Comparison of ENCODE assay signal across 17 cellular contexts in genomic region chr4:109798866-109799265, GRCh38. TPM values are rescaled to one million over a fixed set of nuclear protein-coding genes. Genes with fewer than 3 reads are reported as not detected.
A peak's percentile ranks its signal among the peaks of the same experiment; 100 is the strongest.
DNase-seq lines count a peak whose midpoint lies in the region; ATAC-seq, FAIRE-seq and TF ChIP-seq lines count a peak whose summit lies in the region.
"Had no signal": no experiment of that assay in that cellular context is flagged by ENCODE, and none has a peak within 500 bp of the region (broad histone marks: within the 10 kb centered on the region; RNA-seq: fewer than 3 reads in every experiment).

No MANE protein-coding gene starts in this region.

- H3K9me1 ChIP-seq in K562 (ENCODE audit: control insufficient read depth, insufficient read depth, low read length) = no peaks in the 10 kb centered on the region

- H3K27ac ChIP-seq in HCT116 (ENCODE audit: low read depth, low read length) = no peak overlapping the region
- H3K27ac ChIP-seq in K562 (ENCODE audit: extremely low read depth, low read depth, low read length) = no peak overlapping the region
- H3K27ac ChIP-seq: RWPE1, SJCRH30 had no signal

- CTCF ChIA-PET in HCT116 (lab: Charles Lee) (interaction anchor here (1.4 kb wide), 1 partner anchor 368 kb away, joined by 3 read pairs; no protein-coding TSS in a partner anchor), K562 (lab: Yijun Ruan, JAX; ENCODE audit: low intra/inter-chr PET ratio) (no interaction called here)

- no peaks in the 10 kb centered on the region for H3K27me3 Mint-ChIP-seq in endothelial cell (ENCODE audit: unreplicated experiment)

- H3K9me3 ChIP-seq in HCT116 (ENCODE audit: control insufficient read depth in 1 of 2, insufficient read depth in 1 of 2, low read depth in 1 of 2, low read length in 2 of 2) (no peaks in the 10 kb centered on the region; a peak in 1 of 4 replicates), K562 (replicated peaks; ENCODE audit: control insufficient read depth, insufficient read depth, low read depth, low read length) (no peaks in the 10 kb centered on the region)
- H3K9me3 ChIP-seq: SJCRH30 had no signal

- no peaks in the 10 kb centered on the region for H3K36me3 ChIP-seq in HCT116 (ENCODE audit: control insufficient read depth in 1 of 2, insufficient read depth in 2 of 2, low read length in 2 of 2)
- H3K36me3 ChIP-seq in K562 (ENCODE audit: control insufficient read depth, insufficient read depth, low read length) = no peaks in the 10 kb centered on the region
- H3K36me3 ChIP-seq: SJCRH30 had no signal

- POLR2A ChIA-PET in HCT116 (lab: Charles Lee) = no interaction called here
- POLR2A ChIA-PET in K562 (lab: Yijun Ruan, JAX) = no interaction called here

- no peak overlapping the region for H3K27ac Mint-ChIP-seq in endothelial cell (ENCODE audit: unreplicated experiment)
- H3K27ac Mint-ChIP-seq: CD8-positive, alpha-beta T cell had no signal

- TF ChIP-seq RAD21 in HCT116 (IDR thresholded peaks at IDR 0.05; ENCODE audit: low read depth) (no peak), K562 (CRISPR knock-in tag; conservative IDR thresholded peaks at IDR 0.05 in 1 of 2, IDR thresholded peaks at IDR 0.05 in 1 of 2) (0 out of 4 replicates have a peak, but pooled peaks of 1 of the 2 experiments have one; percentile 19)

- H3K79me2 ChIP-seq in HCT116 (ENCODE audit: insufficient read depth, low read length) = no peaks in the 10 kb centered on the region
- H3K79me2 ChIP-seq in K562 (ENCODE audit: control insufficient read depth, insufficient read depth, low read length) = no peaks in the 10 kb centered on the region

- no peak overlapping the region for H2AFZ ChIP-seq in HCT116 (ENCODE audit: low read depth, low read length, poor library complexity, severe bottlenecking)
- H2AFZ ChIP-seq in K562 (ENCODE audit: low read depth, low read length) = no peak overlapping the region

- RAD21 ChIA-PET in HCT116 (lab: Charles Lee; ENCODE audit: low non-redundant PET in 1 of 2, low total read pairs in 2 of 2, uncharacterized antibody in 2 of 2, unreplicated experiment in 2 of 2) = no interaction called here

- no peak overlapping the region for H3K4me3 ChIP-seq in GM12864 (ENCODE audit: low read depth, low read length)
- no peak overlapping the region for H3K4me3 ChIP-seq in HCT116 (replicated peaks in 1 of 2; ENCODE audit: low read depth in 1 of 2, low read length in 2 of 2)
- H3K4me3 ChIP-seq in K562 = no peak overlapping the region
- H3K4me3 ChIP-seq: SJCRH30 had no signal

- in situ Hi-C loops in K562 (cut with MboI) = no loop called here

- peaks cover 5% of the 10 kb centered on the region for H3K9me3 Mint-ChIP-seq in endothelial cell (ENCODE audit: unreplicated experiment)

- TF ChIP-seq POLR2A in HCT116 (IDR thresholded peaks at IDR 0.05; ENCODE audit: borderline replicate concordance, extremely low read depth, insufficient read depth, insufficient read length) = no peak
- TF ChIP-seq POLR2A in K562 (conservative IDR thresholded peaks at IDR 0.05) = no peak

- no TSS peak for BruUV-seq in HCT116 (replicated peaks; lab: Mats Ljungman, UMichigan)
- BruUV-seq in K562 (replicated peaks; lab: Mats Ljungman, UMichigan) = no TSS peak

- H3K36me3 Mint-ChIP-seq in endothelial cell (ENCODE audit: low read depth, unreplicated experiment) = no peaks in the 10 kb centered on the region
- H3K36me3 Mint-ChIP-seq: CD8-positive, alpha-beta T cell had no signal

- peaks cover 0 to 5% of the 10 kb centered on the region in 2 experiments; a peak in 1 of 4 replicates for H3K4me1 ChIP-seq in HCT116 (ENCODE audit: control insufficient read depth in 1 of 2, insufficient read depth in 2 of 2, low read length in 2 of 2)
- no peaks in the 10 kb centered on the region; a peak in 3 of 5 replicates for H3K4me1 ChIP-seq in K562 (replicated peaks in 1 of 2; ENCODE audit: control insufficient read depth in 2 of 2, insufficient read depth in 2 of 2, low read length in 2 of 2)

- H3K9ac ChIP-seq in HCT116 (ENCODE audit: low read length) (no peak overlapping the region), K562 (ENCODE audit: insufficient read depth in 1 of 2, low read depth in 2 of 2, low read length in 2 of 2) (no peak overlapping the region)

- no peak for TF ChIP-seq EP300 in K562 (IDR thresholded peaks at IDR 0.05; ENCODE audit: low read length)

- TF ChIP-seq CTCF in GM12864 (IDR thresholded peaks at IDR 0.05; ENCODE audit: low read depth, low read length, missing control alignments) = peak; percentile 11
- TF ChIP-seq CTCF in HCT116 (IDR thresholded peaks at IDR 0.05 in 2 of 3, conservative IDR thresholded peaks at IDR 0.05 in 1 of 3; ENCODE audit: borderline replicate concordance in 1 of 3, insufficient read depth in 1 of 3, low read depth in 2 of 3, low read length in 2 of 3) = peak in 2 of 3 experiments; percentile 22 to 28; a peak in 2 of 6 replicates
- 0 out of 6 replicates have a peak, but pooled peaks of 1 of the 3 experiments have one; percentile 9 for TF ChIP-seq CTCF in K562 (IDR thresholded peaks at IDR 0.05 in 2 of 3, conservative IDR thresholded peaks at IDR 0.05 in 1 of 3; ENCODE audit: insufficient read depth in 2 of 3, low read depth in 1 of 3, low read length in 3 of 3)
- no peak for TF ChIP-seq CTCF in GM20000 (IDR thresholded peaks at IDR 0.05; ENCODE audit: extremely low read depth, missing control alignments)
- no peak for TF ChIP-seq CTCF in endothelial cell (IDR thresholded peaks at IDR 0.05; ENCODE audit: unreplicated experiment)

- H4K20me1 ChIP-seq in HCT116 (ENCODE audit: insufficient read depth) (no peaks in the 10 kb centered on the region), K562 (replicated peaks; ENCODE audit: control insufficient read depth, insufficient read depth, low read length) (no peaks in the 10 kb centered on the region)

- DNase-seq in GM12864 (ENCODE audit: low read depth) (no peak), HCT116 (ENCODE audit: low read depth, low spot score) (no peak), K562 (ENCODE audit: extremely low read depth in 1 of 4, low spot score in 3 of 4) (peak in 1 of 4 experiments; percentile 30), left lobe of liver (ENCODE audit: low spot score) (no peak), NCI-H1436 treated with DMSO at 0.1 percent for 48 hours (lab: John Stamatoyannopoulos, UW) (no peak), GM20000 (ENCODE audit: low spot score) (no peak), endothelial cell (ENCODE audit: low spot score) (no peak)
- DNase-seq: ACHN; CD8-positive, alpha-beta T cell; NCI-H1417; NCI-H2029 treated with DMSO at 0.1 percent for 48 hours; NCI-H524 had no signal

- no peaks in the 10 kb centered on the region for H3K9me2 ChIP-seq in HCT116 (ENCODE audit: insufficient read depth)

- no peak for FAIRE-seq in K562 (lab: Jason Lieb, UNC)

- peak; percentile 84 for ATAC-seq in HCT116
- peak; percentile 92 for ATAC-seq in K562
- peak; percentile 35 for ATAC-seq in left lobe of liver
- no peak for ATAC-seq in HG03095 (IDR thresholded peaks at IDR 0.05; ENCODE audit: unreplicated experiment)
- ATAC-seq: CD8-positive, alpha-beta T cell had no signal

- H3K27me3 ChIP-seq in HCT116 (ENCODE audit: insufficient read depth, low read length) (no peaks in the 10 kb centered on the region), K562 (ENCODE audit: control insufficient read depth in 2 of 2, insufficient read depth in 2 of 2, low read length in 2 of 2) (no peaks in the 10 kb centered on the region)
- H3K27me3 ChIP-seq: SJCRH30 had no signal

- H3K4me2 ChIP-seq in HCT116 (ENCODE audit: low read length) (no peak overlapping the region), K562 (ENCODE audit: insufficient read depth, low read length) (no peak overlapping the region)

- intact Hi-C loops in HCT116 (cut with micrococcal nuclease) (no loop called here), K562 (cut with micrococcal nuclease) (no loop called here)

- H3K4me3 Mint-ChIP-seq in endothelial cell (ENCODE audit: unreplicated experiment) = no peak overlapping the region
- H3K4me3 Mint-ChIP-seq: CD8-positive, alpha-beta T cell had no signal

- H3K4me1 Mint-ChIP-seq in endothelial cell (ENCODE audit: unreplicated experiment) = no peaks in the 10 kb centered on the region

RNA-seq across cellular contexts. Expression of gene CFI, which starts 2.9 kb away (rescaled TPM):
- 0.84 TPM for total RNA-seq in HCT116 (2021; ENCODE audit: unreplicated experiment)
- 0.06 and 0.16 TPM in 2 replicates for polyA plus RNA-seq in HCT116 (2012)
- 0.23 TPM in 1 of 2 replicates, not detected in the other for total RNA-seq in K562 (2011; cell fraction: chromatin; rRNA removed; ENCODE audit: low replicate concordance)
- total RNA-seq in K562 (2011; cell fraction: nucleolus; rRNA removed) = not detected in 2 replicates
- 0.31 TPM in 1 of 2 replicates, not detected in the other for total RNA-seq in K562 (2011; cell fraction: nucleoplasm; rRNA removed)
- total RNA-seq in K562 (2014; rRNA removed) = 0.41 and 1.4 TPM in 2 replicates
- total RNA-seq in K562 (2014; rRNA removed; fragmentation: Illumina TruSeq; extraction: Trizol) = 0.61 and 0.62 TPM in 2 replicates
- total RNA-seq in K562 (2015; rRNA removed; fragmentation: Illumina TruSeq; extraction: Trizol) = 8.3 and 8.4 TPM in 2 replicates
- 0.94 and 0.95 TPM in 2 replicates for total RNA-seq in K562 (2021)
- polyA plus RNA-seq in K562 (2011; rRNA removed) = 0.22 and 0.54 TPM in 2 replicates
- polyA plus RNA-seq in K562 (2011; cell fraction: cytosol; rRNA removed) = 0.06 and 0.12 TPM in 2 replicates
- polyA plus RNA-seq in K562 (2011; cell fraction: nucleus; rRNA removed) = 0.10 and 0.26 TPM in 2 replicates
- polyA plus RNA-seq in K562 (2012) = 2.5 and 3.9 TPM in 2 replicates
- polyA plus RNA-seq in K562 (2014; fragmentation: Illumina TruSeq; extraction: Trizol) = 0.58 and 1.00 TPM in 2 replicates
- 1 to 10 TPM in 1 of 2 experiments, under 1 TPM in 1; 0.30 to 1.1 TPM for polyA plus RNA-seq in K562 (2014; fragmentation: Nextera tagmentation; extraction: Ambion mirVana)
- 0.46 and 0.72 TPM in 2 replicates for polyA plus RNA-seq in K562 (2014; rRNA removed)
- 0.33 TPM in 1 of 2 replicates, not detected in the other for polyA minus RNA-seq in K562 (2011; rRNA and poly(A)+ RNA removed)
- 0.73 TPM in 1 of 2 replicates, not detected in the other for polyA minus RNA-seq in K562 (2011; cell fraction: cytosol; rRNA and poly(A)+ RNA removed)
- polyA minus RNA-seq in K562 (2011; cell fraction: nucleus; rRNA and poly(A)+ RNA removed) = not detected in 2 replicates
- total RNA-seq in left lobe of liver = 426 TPM
- total RNA-seq in endothelial cell (ENCODE audit: unreplicated experiment) = 2.6 TPM
- total RNA-seq: CD8-positive, alpha-beta T cell; OCI-LY7 had no signal

RNA-seq across cellular contexts. Expression of gene GAR1, which starts 16.7 kb away (rescaled TPM):
- total RNA-seq in HCT116 (2021; ENCODE audit: unreplicated experiment) = 40.6 TPM
- polyA plus RNA-seq in HCT116 (2012) = 29.5 and 34.3 TPM in 2 replicates
- 7.4 and 24.1 TPM in 2 replicates for total RNA-seq in K562 (2011; cell fraction: chromatin; rRNA removed; ENCODE audit: low replicate concordance)
- total RNA-seq in K562 (2011; cell fraction: nucleolus; rRNA removed) = 5.0 and 6.8 TPM in 2 replicates
- 16.8 and 24.8 TPM in 2 replicates for total RNA-seq in K562 (2011; cell fraction: nucleoplasm; rRNA removed)
- 63.0 and 75.3 TPM in 2 replicates for total RNA-seq in K562 (2014; rRNA removed)
- 47.6 and 56.1 TPM in 2 replicates for total RNA-seq in K562 (2014; rRNA removed; fragmentation: Illumina TruSeq; extraction: Trizol)
- 54.7 and 68.2 TPM in 2 replicates for total RNA-seq in K562 (2015; rRNA removed; fragmentation: Illumina TruSeq; extraction: Trizol)
- total RNA-seq in K562 (2021) = 78.7 and 86.1 TPM in 2 replicates
- polyA plus RNA-seq in K562 (2011; rRNA removed) = 49.6 and 81.8 TPM in 2 replicates
- polyA plus RNA-seq in K562 (2011; cell fraction: cytosol; rRNA removed) = 12.3 and 24.5 TPM in 2 replicates
- polyA plus RNA-seq in K562 (2011; cell fraction: nucleus; rRNA removed) = 9.6 and 14.6 TPM in 2 replicates
- polyA plus RNA-seq in K562 (2012) = 68.9 and 285 TPM in 2 replicates
- 151 and 171 TPM in 2 replicates for polyA plus RNA-seq in K562 (2014; fragmentation: Illumina TruSeq; extraction: Trizol)
- polyA plus RNA-seq in K562 (2014; fragmentation: Nextera tagmentation; extraction: Ambion mirVana) = 10 to 100 TPM; 35.7 to 44.2 TPM
- polyA plus RNA-seq in K562 (2014; rRNA removed) = 179 and 194 TPM in 2 replicates
- 18.4 and 20.3 TPM in 2 replicates for polyA minus RNA-seq in K562 (2011; rRNA and poly(A)+ RNA removed)
- 11.5 and 12.1 TPM in 2 replicates for polyA minus RNA-seq in K562 (2011; cell fraction: cytosol; rRNA and poly(A)+ RNA removed)
- polyA minus RNA-seq in K562 (2011; cell fraction: nucleus; rRNA and poly(A)+ RNA removed) = 4.3 and 9.1 TPM in 2 replicates
- total RNA-seq in left lobe of liver = 3.6 TPM
- total RNA-seq in endothelial cell (ENCODE audit: unreplicated experiment) = 34.4 TPM

RNA-seq across cellular contexts. Expression of gene RRH, which starts 28.9 kb away (rescaled TPM):
- total RNA-seq in HCT116 (2021; ENCODE audit: unreplicated experiment) = 0.42 TPM
- not detected in 2 replicates for polyA plus RNA-seq in HCT116 (2012)
- total RNA-seq in K562 (2011; cell fraction: chromatin; rRNA removed; ENCODE audit: low replicate concordance) = 0.60 and 0.97 TPM in 2 replicates
- 0.17 TPM in 1 of 2 replicates, not detected in the other for total RNA-seq in K562 (2011; cell fraction: nucleolus; rRNA removed)
- 0.81 and 2.2 TPM in 2 replicates for total RNA-seq in K562 (2011; cell fraction: nucleoplasm; rRNA removed)
- not detected in 2 replicates for total RNA-seq in K562 (2014; rRNA removed)
- 0.16 TPM in 1 of 2 replicates, not detected in the other for total RNA-seq in K562 (2014; rRNA removed; fragmentation: Illumina TruSeq; extraction: Trizol)
- 0.18 TPM in 1 of 2 replicates, not detected in the other for total RNA-seq in K562 (2015; rRNA removed; fragmentation: Illumina TruSeq; extraction: Trizol)
- total RNA-seq in K562 (2021) = not detected in 2 replicates
- 0.28 and 0.31 TPM in 2 replicates for polyA plus RNA-seq in K562 (2011; rRNA removed)
- polyA plus RNA-seq in K562 (2011; cell fraction: cytosol; rRNA removed) = 0.04 and 0.15 TPM in 2 replicates
- polyA plus RNA-seq in K562 (2011; cell fraction: nucleus; rRNA removed) = 0.48 and 0.86 TPM in 2 replicates
- not detected in 2 replicates for polyA plus RNA-seq in K562 (2012)
- 0.14 and 0.18 TPM in 2 replicates for polyA plus RNA-seq in K562 (2014; fragmentation: Illumina TruSeq; extraction: Trizol)
- under 1 TPM; 0.04 to 0.07 TPM for polyA plus RNA-seq in K562 (2014; fragmentation: Nextera tagmentation; extraction: Ambion mirVana)
- 0.05 and 0.07 TPM in 2 replicates for polyA plus RNA-seq in K562 (2014; rRNA removed)
- 0.51 TPM in 1 of 2 replicates, not detected in the other for polyA minus RNA-seq in K562 (2011; rRNA and poly(A)+ RNA removed)
- polyA minus RNA-seq in K562 (2011; cell fraction: cytosol; rRNA and poly(A)+ RNA removed) = not detected in 2 replicates
- 0.67 TPM in 1 of 2 replicates, not detected in the other for polyA minus RNA-seq in K562 (2011; cell fraction: nucleus; rRNA and poly(A)+ RNA removed)
- not detected for total RNA-seq in left lobe of liver
- not detected for total RNA-seq in endothelial cell (ENCODE audit: unreplicated experiment)
- total RNA-seq: CD8-positive, alpha-beta T cell; Daoy; SJCRH30 had no signal

RNA-seq across cellular contexts. Expression of gene LRIT3, which starts 49.0 kb away (rescaled TPM):
- total RNA-seq in HCT116 (2021; ENCODE audit: unreplicated experiment) = 0.47 TPM
- polyA plus RNA-seq in HCT116 (2012) = 0.09 and 0.10 TPM in 2 replicates
- 0.19 and 0.60 TPM in 2 replicates for total RNA-seq in K562 (2011; cell fraction: chromatin; rRNA removed; ENCODE audit: low replicate concordance)
- total RNA-seq in K562 (2011; cell fraction: nucleolus; rRNA removed) = 0.13 and 0.17 TPM in 2 replicates
- total RNA-seq in K562 (2011; cell fraction: nucleoplasm; rRNA removed) = 0.15 TPM in 1 of 2 replicates, not detected in the other
- not detected in 2 replicates for total RNA-seq in K562 (2014; rRNA removed)
- 0.04 and 0.10 TPM in 2 replicates for total RNA-seq in K562 (2014; rRNA removed; fragmentation: Illumina TruSeq; extraction: Trizol)
- total RNA-seq in K562 (2015; rRNA removed; fragmentation: Illumina TruSeq; extraction: Trizol) = 0.04 TPM in 1 of 2 replicates, not detected in the other
- not detected in 2 replicates for total RNA-seq in K562 (2021)
- 0.10 and 0.20 TPM in 2 replicates for polyA plus RNA-seq in K562 (2011; rRNA removed)
- polyA plus RNA-seq in K562 (2011; cell fraction: cytosol; rRNA removed) = 0.03 and 0.16 TPM in 2 replicates
- 0.26 and 0.84 TPM in 2 replicates for polyA plus RNA-seq in K562 (2011; cell fraction: nucleus; rRNA removed)
- polyA plus RNA-seq in K562 (2012) = 0.04 and 0.05 TPM in 2 replicates
- polyA plus RNA-seq in K562 (2014; fragmentation: Illumina TruSeq; extraction: Trizol) = 0.04 TPM in 1 of 2 replicates, not detected in the other
- polyA plus RNA-seq in K562 (2014; fragmentation: Nextera tagmentation; extraction: Ambion mirVana) = not detected
- 0.07 TPM in 2 replicates for polyA plus RNA-seq in K562 (2014; rRNA removed)
- polyA minus RNA-seq in K562 (2011; rRNA and poly(A)+ RNA removed) = 0.36 TPM in 1 of 2 replicates, not detected in the other
- 0.36 TPM in 1 of 2 replicates, not detected in the other for polyA minus RNA-seq in K562 (2011; cell fraction: cytosol; rRNA and poly(A)+ RNA removed)
- polyA minus RNA-seq in K562 (2011; cell fraction: nucleus; rRNA and poly(A)+ RNA removed) = 0.13 and 0.56 TPM in 2 replicates
- total RNA-seq in left lobe of liver = 0.08 TPM
- 0.95 TPM for total RNA-seq in endothelial cell (ENCODE audit: unreplicated experiment)
- total RNA-seq: Daoy had no signal

Comparison
In these comparisons a context has a peak if more than half of its experiments do, and no peak if none do; other contexts are left out.
1. CTCF ChIP-seq: peak in GM12864 (single experiment) and HCT116 (2 of 3); none in GM20000 (single experiment) and endothelial cell (single experiment).
2. RNA of gene CFI, which starts 2.9 kb away (total RNA-seq): 426 TPM in left lobe of liver (single experiment); 2.6 TPM in endothelial cell (single experiment), 0.23 to 8.4 TPM in K562 and 0.84 TPM in HCT116 (single experiment); every median in the first group is over 10 times any median in the second.